ENCODE assay signal across 17 cellular contexts in the genomic region with DNA sequence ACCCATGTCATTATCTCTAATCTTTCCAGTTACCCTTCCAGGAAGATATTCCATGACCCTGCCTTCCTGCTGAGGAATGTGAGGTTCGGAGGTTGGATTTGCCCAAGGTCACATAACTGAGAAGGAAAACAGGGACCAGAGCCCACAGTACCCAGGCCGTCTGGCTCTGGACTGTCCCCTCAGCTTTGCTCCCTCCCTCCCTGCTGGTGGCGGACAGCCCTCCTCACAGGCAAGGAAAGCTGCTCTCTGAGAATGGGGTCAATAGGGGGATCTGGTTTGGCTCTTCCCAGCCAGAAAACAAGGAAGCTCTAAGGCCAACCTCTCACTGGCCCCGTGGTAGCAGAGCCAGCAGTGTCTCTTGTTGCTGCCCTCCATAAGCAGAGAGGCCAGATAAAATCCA.
DNase-seq lines count a peak whose midpoint lies in the region; ATAC-seq and TF ChIP-seq lines count a peak whose summit lies in the region.
"Had no signal": no experiment of that assay in that cellular context is flagged by ENCODE, and none has a peak within 500 bp of the region (broad histone marks: within the 10 kb centered on the region; RNA-seq: fewer than 3 reads in every experiment).

No MANE protein-coding gene starts in this region.

- no peaks in the 10 kb centered on the region for H3K27me3 Mint-ChIP-seq in MCF 10A (ENCODE audit: insufficient read depth, unreplicated experiment)

- no peaks in the 10 kb centered on the region for H3K9me3 ChIP-seq in tibial nerve

- peak overlapping the region; percentile 53 for H3K27ac Mint-ChIP-seq in MCF 10A (ENCODE audit: low read depth, unreplicated experiment)
- H3K27ac Mint-ChIP-seq: CD4-positive, alpha-beta T cell; immature natural killer cell; natural killer cell treated with Interleukin-12 subunit alpha and Interleukin-12 subunit beta and Interleukin-15 and Interleukin-18, amount 100 ng/mL, for 72 hours had no signal

- CTCF ChIA-PET in MCF 10A (lab: Yijun Ruan, JAX): interaction anchor here (0.5 to 8.5 kb wide), 5 partner anchors 8 to 466 kb away, joined by 3 to 123 read pairs (median 3); no protein-coding TSS in a partner anchor

- no peak overlapping the region for H3K4me3 Mint-ChIP-seq in MCF 10A (ENCODE audit: unreplicated experiment)
- H3K4me3 Mint-ChIP-seq: CD4-positive, alpha-beta T cell; immature natural killer cell; natural killer cell treated with Interleukin-12 subunit alpha and Interleukin-12 subunit beta and Interleukin-15 and Interleukin-18, amount 100 ng/mL, for 72 hours had no signal

- no peaks in the 10 kb centered on the region for H3K9me3 Mint-ChIP-seq in MCF 10A (ENCODE audit: unreplicated experiment)
- H3K9me3 Mint-ChIP-seq: CD4-positive, alpha-beta T cell; immature natural killer cell; natural killer cell treated with Interleukin-12 subunit alpha and Interleukin-12 subunit beta and Interleukin-15 and Interleukin-18, amount 100 ng/mL, for 72 hours had no signal

- H3K36me3 Mint-ChIP-seq in MCF 10A (ENCODE audit: insufficient read depth, unreplicated experiment): peaks cover 6% of the 10 kb centered on the region
- H3K36me3 Mint-ChIP-seq: immature natural killer cell; natural killer cell treated with Interleukin-12 subunit alpha and Interleukin-12 subunit beta and Interleukin-15 and Interleukin-18, amount 100 ng/mL, for 72 hours had no signal

- H3K4me1 ChIP-seq in tibial nerve: peaks cover 0 to 62% (median 8%) of the 10 kb centered on the region in 4 donors

- TF ChIP-seq EP300 in tibial nerve (IDR thresholded peaks at IDR 0.05): no peak

- ATAC-seq in Right ventricle myocardium superior (ENCODE audit: poor library complexity): peak; percentile 25
- ATAC-seq in GM21390 (IDR thresholded peaks at IDR 0.05; ENCODE audit: unreplicated experiment): no peak
- no peak for ATAC-seq in HG03565 (IDR thresholded peaks at IDR 0.05; ENCODE audit: unreplicated experiment)
- ATAC-seq in GM21717 (IDR thresholded peaks at IDR 0.05; ENCODE audit: unreplicated experiment): no peak

- no peaks in the 10 kb centered on the region for H3K27me3 ChIP-seq in tibial nerve

- no TSS peak for BruUV-seq in MCF 10A (replicated peaks; lab: Mats Ljungman, UMichigan)

- 17 to 37% methylated on average over 4 of the region's 4 CpGs for WGBS in tibial nerve, 2 donors

- intact Hi-C loops in MCF 10A (cut with micrococcal nuclease): no loop called here
- intact Hi-C loops in Right ventricle myocardium superior (cut with DNase I): loop anchor here (5.0 kb wide), 1 partner anchor 333 kb away; no protein-coding TSS in a partner anchor

- H3K36me3 ChIP-seq in tibial nerve: no peaks in the 10 kb centered on the region

- no peak for TF ChIP-seq POLR2A in tibial nerve (IDR thresholded peaks at IDR 0.05)

- peak overlapping the region; percentile 12 to 77 (median 66) for H3K27ac ChIP-seq in tibial nerve

- H3K4me3 ChIP-seq in tibial nerve: no peak overlapping the region

- DNase-seq in MCF 10A (ENCODE audit: unreplicated experiment): no peak
- DNase-seq in Right ventricle myocardium superior: no peak
- DNase-seq in midbrain (lab: John Stamatoyannopoulos, UW): peak; percentile 62
- no peak for DNase-seq in tibial nerve (ENCODE audit: low spot score in 2 of 2)
- DNase-seq in activated T-cell treated with anti-CD3 and anti-CD28 coated beads, Interleukin-2, amount 50 U/mL, for 48 hours: no peak
- DNase-seq: activated CD4-positive, alpha-beta T cell treated with anti-CD3 and anti-CD28 coated beads, Interleukin-2, amount 50 U/mL, for 4 hours; activated naive CD4-positive, alpha-beta T cell; activated T-cell treated with anti-CD3 and anti-CD28 coated beads for 4 hours; CD4-positive, alpha-beta T cell; DMS53; immature natural killer cell; mesenchymal stem cell; NCI-H1694 had no signal

- POLR2A ChIA-PET in MCF 10A (lab: Yijun Ruan, JAX): interaction anchor here (0.7 to 1.3 kb wide), 2 partner anchors 11 to 531 kb away, joined by 3 read pairs; a partner anchor contains a TSS

- TF ChIP-seq CTCF in MCF 10A (IDR thresholded peaks at IDR 0.05; ENCODE audit: unreplicated experiment) (no peak), tibial nerve (IDR thresholded peaks at IDR 0.05) (no peak)

- peaks cover 64% of the 10 kb centered on the region for H3K4me1 Mint-ChIP-seq in MCF 10A (ENCODE audit: insufficient read depth, unreplicated experiment)
- H3K4me1 Mint-ChIP-seq: immature natural killer cell had no signal
